In genomic region chr2:10686176-10686575, GRCh38 we compare ENCODE assay signal across 16 cellular contexts. TPM values are rescaled to one million over a fixed set of nuclear protein-coding genes. Genes with fewer than 3 reads are reported as not detected.
"Had no signal": no experiment of that assay in that cellular context is flagged by ENCODE, and none has a peak within 500 bp of the region (broad histone marks: within the 10 kb centered on the region; RNA-seq: fewer than 3 reads in every experiment).

No MANE protein-coding gene starts in this region.

- ATAC-seq: activated T-cell treated with anti-CD3 and anti-CD28 coated beads, Interleukin-2, amount 50 U/mL, for 4 hours; naive thymus-derived CD8-positive, alpha-beta T cell had no signal

- DNase-seq: activated CD8-positive, alpha-beta memory T cell treated with anti-CD3 and anti-CD28 coated beads, Interleukin-2, amount 50 U/mL, for 4 hours; activated T-cell treated with anti-CD3 and anti-CD28 coated beads, Interleukin-2, amount 50 U/mL, for 4 hours; amniotic stem cell; dermis blood vessel endothelial cell; effector memory CD4-positive, alpha-beta T cell; mesenchymal stem cell; naive thymus-derived CD8-positive, alpha-beta T cell; stimulated activated CD4-positive, alpha-beta T cell treated with anti-CD3 and anti-CD28 coated beads, Interleukin-12 subunit alpha, Interleukin-12 subunit beta, amount 100 ng/mL, for 4 hours; stimulated activated CD4-positive, alpha-beta T cell treated with anti-CD3 and anti-CD28 coated beads, Interleukin-1b, Interleukin-23, amount 100 ng/mL, for 48 hours; stimulated activated CD8-positive, alpha-beta memory T cell treated with anti-CD3 and anti-CD28 coated beads, Interleukin-4, amount 100 ng/mL, for 48 hours; stimulated activated naive CD4-positive, alpha-beta T cell treated with Interleukin-2 at 50 U/mL for 16 hours; T-helper 1 cell; transverse colon had no signal

- FAIRE-seq: endothelial cell of umbilical vein had no signal

- H3K27me3 ChIP-seq: suprapubic skin, transverse colon had no signal

- H3K9me3 ChIP-seq: suprapubic skin, transverse colon had no signal

- H3K27ac ChIP-seq: suprapubic skin, transverse colon had no signal

- H3K4me3 ChIP-seq: suprapubic skin, transverse colon had no signal

RNA-seq across cellular contexts. Expression of gene ATP6V1C2, which starts 35.3 kb away (rescaled TPM):
- total RNA-seq: glomerular endothelial cell had no signal
